ENCODE assay signal across 12 cellular contexts in genomic region chr2:42903821-42904575, GRCh38.
A peak's percentile ranks its signal among the peaks of the same experiment; 100 is the strongest.
DNase-seq lines count a peak whose midpoint lies in the region; TF ChIP-seq lines count a peak whose summit lies in the region.
"Had no signal": no experiment of that assay in that cellular context is flagged by ENCODE, and none has a peak within 500 bp of the region (broad histone marks: within the 10 kb centered on the region; RNA-seq: fewer than 3 reads in every experiment).

No MANE protein-coding gene starts in this region.

- H3K4me3 ChIP-seq in SK-N-MC (peak overlapping the region; percentile 12; the same call in 1 of the 2 replicates), prostate gland (no peak overlapping the region)
- H3K4me3 ChIP-seq: upper lobe of right lung had no signal

- WGBS in prostate gland: 75% methylated on average over 16 of the region's 16 CpGs

- H3K4me1 Mint-ChIP-seq in activated CD4-positive, alpha-beta T cell treated with anti-CD3 and anti-CD28 coated beads, Interleukin-2, amount 10 ng/mL, durations not matched to agents 24 days and 14 days: no peaks in the 10 kb centered on the region

- peaks cover 8% of the 10 kb centered on the region for H3K27me3 Mint-ChIP-seq in activated CD4-positive, alpha-beta T cell treated with anti-CD3 and anti-CD28 coated beads, Interleukin-2, amount 10 ng/mL, durations not matched to agents 24 days and 14 days

- H3K9me3 Mint-ChIP-seq in activated CD4-positive, alpha-beta T cell treated with anti-CD3 and anti-CD28 coated beads, Interleukin-2, amount 10 ng/mL, durations not matched to agents 24 days and 14 days: no peaks in the 10 kb centered on the region
- H3K9me3 Mint-ChIP-seq: activated T-cell treated with anti-CD3 and anti-CD28 coated beads, Interleukin-2, amount 50 U/mL, for 24 hours had no signal

- TF ChIP-seq CTCF in prostate gland (IDR thresholded peaks at IDR 0.05): no peak

- H3K27me3 ChIP-seq in prostate gland (replicated peaks; ENCODE audit: insufficient read depth): peaks cover 2% of the 10 kb centered on the region

- no peak overlapping the region for H3K9ac ChIP-seq in SK-N-MC (ENCODE audit: insufficient read length)

- no peaks in the 10 kb centered on the region for H3K9me3 ChIP-seq in SK-N-MC (ENCODE audit: low read depth, low read length)
- no peaks in the 10 kb centered on the region for H3K9me3 ChIP-seq in prostate gland
- H3K9me3 ChIP-seq: upper lobe of right lung had no signal

- H3K36me3 ChIP-seq in SK-N-MC (ENCODE audit: insufficient read depth, low read length): no peaks in the 10 kb centered on the region
- H3K36me3 ChIP-seq in prostate gland: no peaks in the 10 kb centered on the region
- H3K36me3 ChIP-seq: upper lobe of right lung had no signal

- TF ChIP-seq POLR2A in prostate gland (IDR thresholded peaks at IDR 0.05): no peak

- no peak overlapping the region for H3K4me3 Mint-ChIP-seq in activated CD4-positive, alpha-beta T cell treated with anti-CD3 and anti-CD28 coated beads, Interleukin-2, amount 10 ng/mL, durations not matched to agents 24 days and 14 days
- H3K4me3 Mint-ChIP-seq: activated T-cell treated with anti-CD3 and anti-CD28 coated beads, Interleukin-2, amount 50 U/mL, for 24 hours had no signal

- peaks cover 3% of the 10 kb centered on the region for H3K4me1 ChIP-seq in prostate gland (replicated peaks)

- DNase-seq in COR-L47 (lab: John Stamatoyannopoulos, UW) (peak; percentile 96), NCI-H146 (lab: John Stamatoyannopoulos, UW) (peak; percentile 96), SK-N-MC (ENCODE audit: low read depth, low spot score) (no peak), islet precursor cell (peak; percentile 59), prostate gland (ENCODE audit: low spot score) (no peak), NCI-H1930 (lab: John Stamatoyannopoulos, UW) (no peak), SHP77 treated with DMSO at 0.1 percent for 48 hours (lab: John Stamatoyannopoulos, UW) (no peak)
- no peak for DNase-seq in activated CD4-positive, alpha-beta T cell treated with anti-CD3 and anti-CD28 coated beads, Interleukin-2, amount 10 ng/mL, durations not matched to agents 24 days and 14 days
- DNase-seq: activated CD4-positive, CD25-positive, alpha-beta regulatory T cell; activated T-cell treated with anti-CD3 and anti-CD28 coated beads, Interleukin-2, amount 50 U/mL, for 24 hours; GF-D8; upper lobe of right lung had no signal

- no peak overlapping the region for H3K27ac Mint-ChIP-seq in activated CD4-positive, alpha-beta T cell treated with anti-CD3 and anti-CD28 coated beads, Interleukin-2, amount 10 ng/mL, durations not matched to agents 24 days and 14 days
- H3K27ac Mint-ChIP-seq: activated T-cell treated with anti-CD3 and anti-CD28 coated beads, Interleukin-2, amount 50 U/mL, for 24 hours had no signal

- H3K36me3 Mint-ChIP-seq in activated CD4-positive, alpha-beta T cell treated with anti-CD3 and anti-CD28 coated beads, Interleukin-2, amount 10 ng/mL, durations not matched to agents 24 days and 14 days (ENCODE audit: low read depth): no peaks in the 10 kb centered on the region

- intact Hi-C loops in prostate gland (cut with DNase I): loop anchor here (5.0 kb wide), 1 partner anchor 37 kb away; no protein-coding TSS in a partner anchor
- intact Hi-C loops in activated CD4-positive, alpha-beta T cell treated with anti-CD3 and anti-CD28 coated beads, Interleukin-2, amount 10 ng/mL, durations not matched to agents 24 days and 14 days (cut with micrococcal nuclease): no loop called here

- H3K27ac ChIP-seq in SK-N-MC (no peak overlapping the region), prostate gland (peak overlapping the region in 1 of 2 donors; percentile 19)
- H3K27ac ChIP-seq: upper lobe of right lung had no signal

Comparison
In these comparisons a context has a peak if more than half of its experiments do, and no peak if none do; other contexts are left out.
1. DNase-seq: peak in COR-L47 (single experiment), NCI-H146 (single experiment) and islet precursor cell (single experiment); none in SK-N-MC (single experiment), prostate gland (single experiment), activated CD4-positive, alpha-beta T cell treated with anti-CD3 and anti-CD28 coated beads, Interleukin-2, amount 10 ng/mL, durations not matched to agents 24 days and 14 days (single experiment), NCI-H1930 (0 of 2) and SHP77 treated with DMSO at 0.1 percent for 48 hours (single experiment).